ENCODE assay signal across 8 cellular contexts in the genomic region with DNA sequence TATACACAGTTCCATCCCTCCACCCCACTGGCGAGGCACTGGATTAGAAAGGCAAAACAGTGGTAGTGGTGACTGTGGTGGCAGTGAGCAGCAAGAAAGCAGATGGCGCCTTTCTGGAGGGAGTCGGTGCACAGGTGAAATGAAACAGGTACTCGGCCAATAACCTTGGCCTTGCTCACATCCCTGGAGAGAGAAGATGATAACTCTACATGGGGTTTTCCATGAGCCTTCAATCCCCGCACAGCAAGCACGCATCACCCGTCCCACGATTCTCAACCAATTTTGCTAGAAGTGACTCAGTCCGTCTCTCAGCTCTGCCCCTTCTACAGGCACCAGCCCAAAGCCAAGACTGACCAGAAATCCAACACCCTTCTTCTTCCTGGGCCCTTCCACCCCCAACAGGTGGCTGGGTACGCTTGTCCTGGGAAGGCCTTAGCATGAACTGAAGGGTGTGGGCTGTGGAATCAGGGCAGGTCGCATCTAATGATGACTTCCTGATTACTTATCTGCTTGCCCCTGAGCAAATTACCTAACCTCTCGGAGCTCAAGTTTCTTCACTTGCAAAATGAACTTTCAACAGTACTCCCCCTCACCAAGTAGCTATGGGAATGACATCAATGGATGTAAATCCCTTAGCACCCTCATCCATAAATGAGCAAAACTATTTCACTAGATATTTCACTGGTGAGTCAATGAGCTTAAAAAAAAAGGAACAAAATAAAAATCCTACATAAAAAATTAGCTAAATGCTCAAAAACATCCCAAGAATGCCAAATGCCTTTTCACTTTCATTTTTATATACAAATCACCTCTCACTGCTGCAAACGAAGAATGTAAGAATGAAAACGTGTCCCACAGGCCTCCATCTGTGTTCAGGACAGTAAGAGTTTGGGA. TPM values are rescaled to one million over a fixed set of nuclear protein-coding genes. Genes with fewer than 3 reads are reported as not detected.
DNase-seq lines count a peak whose midpoint lies in the region; ATAC-seq, FAIRE-seq and TF ChIP-seq lines count a peak whose summit lies in the region.

No MANE protein-coding gene starts in this region.

- no peaks in the 10 kb centered on the region for H3K27me3 ChIP-seq in BJ (ENCODE audit: control insufficient read depth, insufficient read depth, low read length)
- no peaks in the 10 kb centered on the region for H3K27me3 ChIP-seq in adipocyte (replicated peaks; ENCODE audit: control insufficient read depth, insufficient read depth, low read length)
- H3K27me3 ChIP-seq in BE2C: no peaks in the 10 kb centered on the region

- no peaks in the 10 kb centered on the region for H3K27me3 Mint-ChIP-seq in IgD-negative memory B cell
- no peaks in the 10 kb centered on the region for H3K27me3 Mint-ChIP-seq in mesothelial cell of epicardium (ENCODE audit: low read depth)

- CTCF ChIA-PET in BJ (lab: Yijun Ruan, JAX): interaction anchor here (0.8 to 1.3 kb wide), 3 partner anchors 16 to 34 kb away, joined by 3 to 8 read pairs (median 4); no protein-coding TSS in a partner anchor

- POLR2A ChIA-PET in BJ (lab: Charles Lee): interaction anchor here (0.7 to 1.0 kb wide), 2 partner anchors 13 to 990 kb away, joined by 3 to 10 read pairs; no protein-coding TSS in a partner anchor

- TF ChIP-seq CTCF in BJ (IDR thresholded peaks at IDR 0.05; ENCODE audit: insufficient read depth, low read depth, low read length) (no peak), mesothelial cell of epicardium (IDR thresholded peaks at IDR 0.05; ENCODE audit: unreplicated experiment) (no peak), kidney (IDR thresholded peaks at IDR 0.05; ENCODE audit: borderline replicate concordance, extremely low read depth, insufficient read depth) (no peak), BE2C (IDR thresholded peaks at IDR 0.05; ENCODE audit: low read depth, low read length) (no peak)

- H3K4me3 Mint-ChIP-seq in IgD-negative memory B cell (peak overlapping the region; percentile 77 to 94 (median 78)), mesothelial cell of epicardium (no peak overlapping the region)

- no peak overlapping the region for H3K4me3 ChIP-seq in BJ (ENCODE audit: low read depth, low read length)
- H3K4me3 ChIP-seq in adipocyte (ENCODE audit: low read length): peak overlapping the region; percentile 57
- H3K4me3 ChIP-seq in kidney (ENCODE audit: low read length in 2 of 2): no peak overlapping the region
- no peak overlapping the region for H3K4me3 ChIP-seq in BE2C (ENCODE audit: low read depth, low read length)

- peak; percentile 95 for DNase-seq in BJ (ENCODE audit: low read depth)
- peak; percentile 82 for DNase-seq in adipocyte (ENCODE audit: low read depth)
- DNase-seq in mesothelial cell of epicardium (ENCODE audit: low spot score in 2 of 2, unreplicated experiment in 2 of 2): no peak
- no peak for DNase-seq in COLO668 (lab: John Stamatoyannopoulos, UW; ENCODE audit: unreplicated experiment)
- DNase-seq in kidney: no peak
- no peak for DNase-seq in BE2C

- peak; percentile 18 for ATAC-seq in GM19467 (IDR thresholded peaks at IDR 0.05; ENCODE audit: unreplicated experiment)

- intact Hi-C loops in kidney (cut with DNase I): no loop called here

- peaks cover 1% of the 10 kb centered on the region; the same call in 1 of the 2 replicates for H3K36me3 ChIP-seq in BJ (ENCODE audit: control insufficient read depth, insufficient read depth, low read length)
- peaks cover 7% of the 10 kb centered on the region for H3K36me3 ChIP-seq in adipocyte (ENCODE audit: control insufficient read depth, insufficient read depth, low read length, severe bottlenecking)
- H3K36me3 ChIP-seq in kidney (ENCODE audit: control insufficient read depth in 1 of 2, insufficient read depth in 2 of 2, low read length in 2 of 2): no peaks in the 10 kb centered on the region
- peaks cover 52% of the 10 kb centered on the region for H3K36me3 ChIP-seq in BE2C

- no peaks in the 10 kb centered on the region for H3K9me3 Mint-ChIP-seq in IgD-negative memory B cell
- no peaks in the 10 kb centered on the region for H3K9me3 Mint-ChIP-seq in mesothelial cell of epicardium

- H3K36me3 Mint-ChIP-seq in IgD-negative memory B cell: peaks cover 4% of the 10 kb centered on the region
- H3K36me3 Mint-ChIP-seq in mesothelial cell of epicardium: peaks cover 6% of the 10 kb centered on the region

- H3K4me1 Mint-ChIP-seq in IgD-negative memory B cell (peaks cover 52 to 67% (median 57%) of the 10 kb centered on the region in 3 donors), mesothelial cell of epicardium (peaks cover 31% of the 10 kb centered on the region)

- peak overlapping the region in 1 of 2 donors; percentile 13 for H3K27ac ChIP-seq in kidney (ENCODE audit: low read depth in 2 of 2, low read length in 2 of 2)

- H3K27ac Mint-ChIP-seq in IgD-negative memory B cell (peak overlapping the region; percentile 78 to 98 (median 92)), mesothelial cell of epicardium (peak overlapping the region; percentile 89)

- H3K4me1 ChIP-seq in adipocyte (ENCODE audit: control insufficient read depth, insufficient read depth, low read length): peaks cover 24% of the 10 kb centered on the region
- peaks cover 0 to 4% of the 10 kb centered on the region in 2 donors for H3K4me1 ChIP-seq in kidney (ENCODE audit: control insufficient read depth in 1 of 2, insufficient read depth in 1 of 2, low read depth in 1 of 2, low read length in 2 of 2)
- no peaks in the 10 kb centered on the region for H3K4me1 ChIP-seq in BE2C

- H3K9me3 ChIP-seq in adipocyte (ENCODE audit: control insufficient read depth, low read length): no peaks in the 10 kb centered on the region
- H3K9me3 ChIP-seq in kidney (ENCODE audit: control insufficient read depth in 1 of 2, low read length in 2 of 2): no peaks in the 10 kb centered on the region
- H3K9me3 ChIP-seq in BE2C: no peaks in the 10 kb centered on the region

- H3K9ac ChIP-seq in adipocyte (ENCODE audit: low read length): peak overlapping the region; percentile 64
- no peak overlapping the region for H3K9ac ChIP-seq in kidney (ENCODE audit: low read length in 2 of 2)

- FAIRE-seq in kidney (lab: Jason Lieb, UNC): no peak

RNA-seq across cellular contexts. Expression of gene XPO6, which starts 18.0 kb away (rescaled TPM):
- polyA plus RNA-seq in BJ (2011; rRNA removed): 158 and 239 TPM in 2 replicates
- polyA minus RNA-seq in BJ (2011; rRNA and poly(A)+ RNA removed): 204 and 308 TPM in 2 replicates
- polyA plus RNA-seq in IgD-negative memory B cell: 86.1 TPM
- 111 to 118 TPM (median 115 TPM) in 3 replicates for total RNA-seq in mesothelial cell of epicardium
- total RNA-seq in kidney: 98.8 TPM
- polyA plus RNA-seq in kidney (ENCODE audit: insufficient read depth, low read depth, low replicate concordance): 57.2 TPM
- 164 TPM for polyA plus RNA-seq in BE2C (2012; ENCODE audit: insufficient read depth, insufficient read length, low read depth)

Comparison
In these comparisons a context has a peak if more than half of its experiments do, and no peak if none do; other contexts are left out.
1. DNase-seq: peak in BJ (single experiment) and adipocyte (single experiment); none in mesothelial cell of epicardium (0 of 2), COLO668 (single experiment), kidney (single experiment) and BE2C (single experiment).